27 cellular contexts compared by ENCODE assay signal in the genomic region with DNA sequence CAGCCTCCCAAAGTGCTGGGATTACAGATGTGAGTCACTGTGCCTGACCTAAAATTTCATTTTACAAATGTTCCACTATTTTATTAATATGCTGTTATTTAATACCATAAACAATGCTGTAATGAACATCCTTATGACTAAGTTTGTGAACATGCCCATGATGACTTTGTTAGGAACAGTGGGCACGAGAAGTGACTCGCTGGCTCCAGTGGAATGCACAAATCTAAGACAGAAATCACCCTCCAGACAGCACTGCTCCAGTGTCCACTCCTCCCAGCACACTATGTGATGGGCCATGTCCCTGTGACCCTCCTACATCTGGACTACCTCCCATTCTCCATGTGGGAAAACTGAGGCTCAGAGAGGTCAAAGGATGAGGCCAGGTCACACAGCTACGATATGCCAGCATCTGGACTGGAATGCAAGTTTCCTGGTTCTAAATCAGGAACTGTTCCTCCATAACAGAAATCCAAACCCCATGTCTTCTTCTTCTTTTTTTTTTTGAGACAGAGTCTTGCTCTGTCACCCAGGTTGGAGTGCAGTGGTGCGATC. TPM values are rescaled to one million over a fixed set of nuclear protein-coding genes. Genes with fewer than 3 reads are reported as not detected.
DNase-seq lines count a peak whose midpoint lies in the region; ATAC-seq and TF ChIP-seq lines count a peak whose summit lies in the region.
"Had no signal": no experiment of that assay in that cellular context is flagged by ENCODE, and none has a peak within 500 bp of the region (broad histone marks: within the 10 kb centered on the region; RNA-seq: fewer than 3 reads in every experiment).

No MANE protein-coding gene starts in this region.

- no peak overlapping the region for H2AFZ ChIP-seq in GM23248

- no peaks in the 10 kb centered on the region for H4K20me1 ChIP-seq in GM23248 (ENCODE audit: insufficient read depth)

- intact Hi-C loops in ovary (cut with DNase I): loop anchor here in 1 of 4 donors (10.0 kb wide), 1 partner anchor 98 kb away; no protein-coding TSS in a partner anchor

- H3K79me2 ChIP-seq in GM23248 (ENCODE audit: insufficient read depth): no peaks in the 10 kb centered on the region

- H3K4me1 ChIP-seq in GM23248 (ENCODE audit: insufficient read depth) (peaks cover 17% of the 10 kb centered on the region), RWPE2 (ENCODE audit: insufficient read depth, poor library complexity, severe bottlenecking) (no peaks in the 10 kb centered on the region), ovary (ENCODE audit: insufficient read depth) (no peaks in the 10 kb centered on the region)
- H3K4me1 ChIP-seq: esophagus muscularis mucosa, Peyer's patch, uterus had no signal

- in situ Hi-C loops in GM23248 (cut with MboI): no loop called here

- H3K36me3 ChIP-seq in GM23248 (ENCODE audit: low read depth) (no peaks in the 10 kb centered on the region), RWPE2 (ENCODE audit: low read depth) (peaks cover 22% of the 10 kb centered on the region), ovary (no peaks in the 10 kb centered on the region)
- H3K36me3 ChIP-seq: uterus had no signal

- 67 to 74% methylated on average over 4 of the region's 4 CpGs for WGBS in GM23248 (ENCODE audit: low coverage in 1 of 2, low lambda C conversion rate in 2 of 2, missing lambda C conversion rate in 2 of 2), 2 experiments
- 90 to 94% (median 94%) methylated on average over 4 of the region's 4 CpGs for WGBS in ovary, 3 donors

- H3K9me3 ChIP-seq in GM23248 (ENCODE audit: low read depth) (no peaks in the 10 kb centered on the region), RWPE2 (ENCODE audit: severe bottlenecking) (no peaks in the 10 kb centered on the region), ovary (no peaks in the 10 kb centered on the region)
- H3K9me3 ChIP-seq: esophagus muscularis mucosa, Peyer's patch, thoracic aorta, uterus had no signal

- ATAC-seq in RWPE2 (ENCODE audit: low read depth): peak; percentile 58; the same call in 1 of the 3 replicates
- no peak for ATAC-seq in HG02759 (IDR thresholded peaks at IDR 0.05; ENCODE audit: unreplicated experiment)
- ATAC-seq in GM21515 (IDR thresholded peaks at IDR 0.05; ENCODE audit: unreplicated experiment): no peak
- ATAC-seq in HG03135 (IDR thresholded peaks at IDR 0.05; ENCODE audit: unreplicated experiment): no peak
- ATAC-seq: left lobe of liver; naive thymus-derived CD8-positive, alpha-beta T cell had no signal

- peaks cover 12% of the 10 kb centered on the region for H3F3A ChIP-seq in GM23248 (ENCODE audit: insufficient read depth)

- H3K9me2 ChIP-seq in GM23248 (ENCODE audit: insufficient read depth): no peaks in the 10 kb centered on the region

- H3K9ac ChIP-seq in GM23248: no peak overlapping the region

- H3K27ac ChIP-seq in GM23248 (peak overlapping the region; percentile 18; the same call in 1 of the 2 replicates), RWPE2 (ENCODE audit: poor library complexity, severe bottlenecking) (no peak overlapping the region), ovary (no peak overlapping the region)
- H3K27ac ChIP-seq: cardiac muscle cell, coronary artery, esophagus muscularis mucosa, Peyer's patch, thoracic aorta, uterus had no signal

- H3K4me2 ChIP-seq in GM23248 (ENCODE audit: unreplicated experiment): no peak overlapping the region

- peak; percentile 74 for DNase-seq in AG08396 (ENCODE audit: low spot score)
- peak; percentile 80 for DNase-seq in GM23248
- DNase-seq in RWPE2 (ENCODE audit: low spot score): no peak
- peak; percentile 55 to 76 for DNase-seq in foreskin fibroblast
- DNase-seq in ovary: no peak
- DNase-seq: ACHN; activated naive CD4-positive, alpha-beta T cell treated with anti-CD3 and anti-CD28 coated beads for 36 hours; activated T-cell treated with anti-CD3 and anti-CD28 coated beads, Interleukin-2, amount 50 U/mL, for 48 hours; Calu3; head of caudate nucleus; naive thymus-derived CD8-positive, alpha-beta T cell; NCI-H1694; NCI-H2171 treated with DMSO at 0.1 percent for 48 hours; NCI-H526; Peyer's patch; stimulated activated CD4-positive, alpha-beta T cell treated with anti-CD3 and anti-CD28 coated beads, Interleukin-4, amount 100 ng/mL, for 4 hours; stimulated activated naive CD4-positive, alpha-beta T cell treated with Interleukin-2 at 50 U/mL for 16 hours; uterus had no signal

- H3K27me3 ChIP-seq in GM23248 (replicated peaks; ENCODE audit: insufficient read depth): no peaks in the 10 kb centered on the region
- no peaks in the 10 kb centered on the region for H3K27me3 ChIP-seq in RWPE2 (ENCODE audit: insufficient read depth, poor library complexity, severe bottlenecking)
- no peaks in the 10 kb centered on the region for H3K27me3 ChIP-seq in ovary
- H3K27me3 ChIP-seq: cardiac muscle cell, esophagus muscularis mucosa, Peyer's patch, uterus had no signal

- TF ChIP-seq CTCF in RWPE2 (IDR thresholded peaks at IDR 0.05; ENCODE audit: poor library complexity, severe bottlenecking): no peak
- TF ChIP-seq CTCF in foreskin fibroblast (IDR thresholded peaks at IDR 0.05; ENCODE audit: low read depth, low read length): no peak
- TF ChIP-seq CTCF in ovary (IDR thresholded peaks at IDR 0.05): no peak

- TF ChIP-seq POLR2A in ovary (IDR thresholded peaks at IDR 0.05): no peak

- TF ChIP-seq EP300 in ovary (IDR thresholded peaks at IDR 0.05): no peak

- H3K4me3 ChIP-seq in GM23248: no peak overlapping the region
- no peak overlapping the region for H3K4me3 ChIP-seq in RWPE2 (ENCODE audit: severe bottlenecking)
- no peak overlapping the region for H3K4me3 ChIP-seq in foreskin fibroblast (ENCODE audit: low read depth in 1 of 2, low read length in 2 of 2)
- no peak overlapping the region for H3K4me3 ChIP-seq in ovary
- H3K4me3 ChIP-seq: cardiac muscle cell, coronary artery, esophagus muscularis mucosa, Peyer's patch, thoracic aorta, uterus had no signal

RNA-seq across cellular contexts. Expression of a gene that starts 57.9 kb away (rescaled TPM):
- total RNA-seq in GM23248 (2014; rRNA removed; shearing (Covaris generic)): 8.6 and 10.6 TPM in 2 replicates
- polyA plus RNA-seq in GM23248 (2016; fragmentation: Nextera tagmentation; extraction: Ambion mirVana): 5.1 and 5.7 TPM in 2 replicates
- under 1 TPM in 6 of 7 donors, not detected in 1; 0.17 to 0.57 (median 0.33) TPM for total RNA-seq in ovary
- polyA plus RNA-seq in ovary: under 1 TPM; 0.40 to 0.45 TPM
- total RNA-seq: Calu3, SK-MEL-5 had no signal

Comparison
In these comparisons a context has a peak if more than half of its experiments do, and no peak if none do; other contexts are left out.
1. DNase-seq: peak in AG08396 (single experiment), GM23248 (single experiment) and foreskin fibroblast (2 of 2); none in RWPE2 (single experiment) and ovary (0 of 5).